ENCODE assay signal across 1 cellular context in genomic region chr3:53114412-53115074, GRCh38.
TF ChIP-seq lines count a peak whose summit lies in the region.

No MANE protein-coding gene starts in this region.

TF ChIP-seq in K562, 482 proteins besides CTCF, POLR2A, EP300 and RAD21 (continued from another document and continues in another):
- no peak for TF ChIP-seq ZFP91 (CRISPR knock-in tag; IDR thresholded peaks at IDR 0.05)
- no peak for TF ChIP-seq ZNF277 (CRISPR knock-in tag; IDR thresholded peaks at IDR 0.05; ENCODE audit: borderline replicate concordance)
- TF ChIP-seq ZNF77 (CRISPR knock-in tag; IDR thresholded peaks at IDR 0.05): no peak
- no peak for TF ChIP-seq CHD1 (IDR thresholded peaks at IDR 0.05; ENCODE audit: low read length)
- no peak for TF ChIP-seq TFAP4 (CRISPR knock-in tag; IDR thresholded peaks at IDR 0.05; ENCODE audit: borderline replicate concordance)
- TF ChIP-seq SREBF1 (IDR thresholded peaks at IDR 0.05; ENCODE audit: borderline replicate concordance, low read depth, low read length): no peak
- no peak for TF ChIP-seq E2F3 (CRISPR knock-in tag; IDR thresholded peaks at IDR 0.05)
- no peak for TF ChIP-seq CBX2 (IDR thresholded peaks at IDR 0.05; ENCODE audit: insufficient read depth, low read length, poor library complexity, severe bottlenecking)
- TF ChIP-seq ZFPM2 (CRISPR knock-in tag; IDR thresholded peaks at IDR 0.05): no peak
- no peak for TF ChIP-seq SIX5 (IDR thresholded peaks at IDR 0.05; ENCODE audit: borderline replicate concordance in 1 of 2, insufficient read depth in 1 of 2, low read depth in 1 of 2, low read length in 2 of 2)
- TF ChIP-seq CBX8 (IDR thresholded peaks at IDR 0.05; ENCODE audit: borderline replicate concordance, extremely low read depth, low read depth, low read length, poor library complexity, severe bottlenecking): no peak
- TF ChIP-seq HCFC1 (IDR thresholded peaks at IDR 0.05; ENCODE audit: low read depth, low read length): no peak
- TF ChIP-seq ARID3B (CRISPR knock-in tag; IDR thresholded peaks at IDR 0.05; ENCODE audit: borderline replicate concordance): no peak
- no peak for TF ChIP-seq FOS (IDR thresholded peaks at IDR 0.05; ENCODE audit: extremely low read depth, insufficient read length)
- no peak for TF ChIP-seq ZNF592 (IDR thresholded peaks at IDR 0.05)
- no peak for TF ChIP-seq ZNF239 (CRISPR knock-in tag; IDR thresholded peaks at IDR 0.05)
- no peak for TF ChIP-seq HDAC3 (IDR thresholded peaks at IDR 0.05; ENCODE audit: borderline replicate concordance, partially characterized antibody)
- no peak for TF ChIP-seq NUFIP1 (IDR thresholded peaks at IDR 0.05; ENCODE audit: partially characterized antibody)
- no peak for TF ChIP-seq HDAC2 (IDR thresholded peaks at IDR 0.05)
- no peak for TF ChIP-seq BMI1 (IDR thresholded peaks at IDR 0.05; ENCODE audit: low read length)
- TF ChIP-seq TRIM25 (IDR thresholded peaks at IDR 0.05; ENCODE audit: borderline replicate concordance): no peak
- no peak for TF ChIP-seq FUS (optimal IDR thresholded peaks at IDR 0.05; ENCODE audit: low read depth, low read length)
- no peak for TF ChIP-seq ETS1 (conservative IDR thresholded peaks at IDR 0.05; ENCODE audit: control insufficient read depth, low read depth, low read length)
- no peak for TF ChIP-seq POU5F1 (IDR thresholded peaks at IDR 0.05; ENCODE audit: borderline replicate concordance, low read depth, low read length, partially characterized antibody)
- no peak for TF ChIP-seq TFE3 (CRISPR knock-in tag; IDR thresholded peaks at IDR 0.05)
- no peak for TF ChIP-seq USF2 (CRISPR knock-in tag; IDR thresholded peaks at IDR 0.05)
- peak; percentile 50; the same call in 1 of the 2 replicates for TF ChIP-seq ARID1B (IDR thresholded peaks at IDR 0.05)
- no peak for TF ChIP-seq ZNF224 (CRISPR knock-in tag; IDR thresholded peaks at IDR 0.05)
- no peak for TF ChIP-seq PML (IDR thresholded peaks at IDR 0.05; ENCODE audit: low read length)
- no peak for TF ChIP-seq CEBPG (CRISPR knock-in tag; IDR thresholded peaks at IDR 0.05)
- TF ChIP-seq CEBPG (tag; conservative IDR thresholded peaks at IDR 0.05 in 1 of 2, IDR thresholded peaks at IDR 0.05 in 1 of 2): peak in 1 of 2 experiments; percentile 45; a peak in 1 of 4 replicates
- TF ChIP-seq BDP1 (IDR thresholded peaks at IDR 0.05; ENCODE audit: insufficient read depth, insufficient read length): no peak
- no peak for TF ChIP-seq NR1H2 (CRISPR knock-in tag; IDR thresholded peaks at IDR 0.05)
- TF ChIP-seq ETV1 (tag; conservative IDR thresholded peaks at IDR 0.05; ENCODE audit: low read depth): peak; percentile 37; the same call in 1 of the 2 replicates
- TF ChIP-seq GATA2 (CRISPR knock-in tag; IDR thresholded peaks at IDR 0.05): no peak
- no peak for TF ChIP-seq HDGF (IDR thresholded peaks at IDR 0.05)
- peak; percentile 21; the same call in 1 of the 2 replicates for TF ChIP-seq CREM (IDR thresholded peaks at IDR 0.05; ENCODE audit: low read depth)
- no peak for TF ChIP-seq ZNF785 (CRISPR knock-in tag; IDR thresholded peaks at IDR 0.05)
- no peak for TF ChIP-seq PYGO2 (tag; IDR thresholded peaks at IDR 0.05)
- TF ChIP-seq CHCHD3 (CRISPR knock-in tag; IDR thresholded peaks at IDR 0.05): no peak
- TF ChIP-seq HINFP (tag; conservative IDR thresholded peaks at IDR 0.05; ENCODE audit: low read depth): no peak
- TF ChIP-seq FOSL1 (tag; conservative IDR thresholded peaks at IDR 0.05): peak; percentile 88
- no peak for TF ChIP-seq PRMT5 (CRISPR knock-in tag; IDR thresholded peaks at IDR 0.05)
- TF ChIP-seq MEIS2 (IDR thresholded peaks at IDR 0.05; ENCODE audit: partially characterized antibody): no peak
- TF ChIP-seq CCNT2 (IDR thresholded peaks at IDR 0.05; ENCODE audit: borderline replicate concordance, extremely low read depth, insufficient read length, low read depth, low read length): no peak
- TF ChIP-seq SMARCA4 (IDR thresholded peaks at IDR 0.05): peak; percentile 42; the same call in 1 of the 2 replicates
- no peak for TF ChIP-seq ZNF668 (CRISPR knock-in tag; IDR thresholded peaks at IDR 0.05)
